In genomic region chr4:10102981-10103330, GRCh38 we compare ENCODE assay signal across 14 cellular contexts. TPM values are rescaled to one million over a fixed set of nuclear protein-coding genes. Genes with fewer than 3 reads are reported as not detected.
DNase-seq lines count a peak whose midpoint lies in the region; ATAC-seq, FAIRE-seq and TF ChIP-seq lines count a peak whose summit lies in the region.
"Had no signal": no experiment of that assay in that cellular context is flagged by ENCODE, and none has a peak within 500 bp of the region (broad histone marks: within the 10 kb centered on the region; RNA-seq: fewer than 3 reads in every experiment).

No MANE protein-coding gene starts in this region.

- no peak overlapping the region for H2AK5ac ChIP-seq in mesenchymal stem cell (ENCODE audit: low read length, severe bottlenecking)

- no peak overlapping the region for H2AFZ ChIP-seq in mesenchymal stem cell (ENCODE audit: low read depth, low read length)

- H3K18ac ChIP-seq in mesenchymal stem cell (ENCODE audit: low read depth in 1 of 2, low read length in 2 of 2), result no peak overlapping the region

- no peak overlapping the region for H2BK12ac ChIP-seq in mesenchymal stem cell (ENCODE audit: low read length in 2 of 2)

- peak overlapping the region; percentile 91 for H3K27ac Mint-ChIP-seq in activated CD8-positive, alpha-beta T cell treated with anti-CD3 and anti-CD28 coated beads for 36 hours

- peaks cover 99% of the 10 kb centered on the region for H3K4me1 Mint-ChIP-seq in activated CD8-positive, alpha-beta T cell treated with anti-CD3 and anti-CD28 coated beads for 36 hours (ENCODE audit: low read depth)

- FAIRE-seq in H54 (lab: Jason Lieb, UNC), result no peak
- FAIRE-seq: HTR-8/SVneo had no signal

- TF ChIP-seq POLR2A in heart left ventricle (IDR thresholded peaks at IDR 0.05) (no peak), transverse colon (IDR thresholded peaks at IDR 0.05) (no peak), H54 (IDR thresholded peaks at IDR 0.05; ENCODE audit: low read depth, low read length) (no peak)

- H3K4me1 ChIP-seq in cardiac muscle cell (ENCODE audit: low read depth) (peaks cover 82% of the 10 kb centered on the region), heart left ventricle (peaks cover 29 to 98% (median 80%) of the 10 kb centered on the region in 12 donors), mesenchymal stem cell (ENCODE audit: control insufficient read depth, insufficient read depth, low read depth, low read length) (peaks cover 80% of the 10 kb centered on the region), transverse colon (peaks cover 55 to 91% (median 77%) of the 10 kb centered on the region in 4 donors)
- H3K4me1 ChIP-seq: BE2C had no signal

- H3K4me3 ChIP-seq in cardiac muscle cell, result no peak overlapping the region
- H3K4me3 ChIP-seq in heart left ventricle, result no peak overlapping the region
- H3K4me3 ChIP-seq in mesenchymal stem cell (ENCODE audit: insufficient read depth in 1 of 2, low read depth in 1 of 2, low read length in 2 of 2), result no peak overlapping the region
- no peak overlapping the region for H3K4me3 ChIP-seq in transverse colon
- H3K4me3 ChIP-seq: upper lobe of right lung had no signal

- H3K27ac ChIP-seq in cardiac muscle cell (peak overlapping the region; percentile 88), heart left ventricle (peak overlapping the region in 4 of 12 donors; percentile 64 to 78 (median 75)), mesenchymal stem cell (ENCODE audit: low read length, poor library complexity, severe bottlenecking) (peak overlapping the region; percentile 22), transverse colon (peak overlapping the region; percentile 79 to 99 (median 83))
- H3K27ac ChIP-seq: upper lobe of right lung had no signal

- H2BK120ac ChIP-seq in mesenchymal stem cell (ENCODE audit: low read depth, low read length), result no peak overlapping the region

- no peaks in the 10 kb centered on the region for H3K27me3 Mint-ChIP-seq in activated CD8-positive, alpha-beta T cell treated with anti-CD3 and anti-CD28 coated beads for 36 hours

- H3K36me3 Mint-ChIP-seq in activated CD8-positive, alpha-beta T cell treated with anti-CD3 and anti-CD28 coated beads for 36 hours (ENCODE audit: low read depth), result peaks cover 91% of the 10 kb centered on the region

- no peaks in the 10 kb centered on the region for H3K9me3 Mint-ChIP-seq in activated CD8-positive, alpha-beta T cell treated with anti-CD3 and anti-CD28 coated beads for 36 hours

- H3K9me3 ChIP-seq in cardiac muscle cell (ENCODE audit: low read depth), result no peaks in the 10 kb centered on the region
- H3K9me3 ChIP-seq in heart left ventricle, result no peaks in the 10 kb centered on the region
- H3K9me3 ChIP-seq in mesenchymal stem cell (ENCODE audit: control insufficient read depth, low read length), result no peaks in the 10 kb centered on the region
- no peaks in the 10 kb centered on the region for H3K9me3 ChIP-seq in transverse colon
- H3K9me3 ChIP-seq: BE2C, upper lobe of right lung had no signal

- no peak for TF ChIP-seq EP300 in transverse colon (IDR thresholded peaks at IDR 0.05; ENCODE audit: low read depth)

- no peak overlapping the region for H3K4me2 ChIP-seq in mesenchymal stem cell (ENCODE audit: low read length, poor library complexity, severe bottlenecking)

- in situ Hi-C loops in transverse colon (cut with MboI; ENCODE audit: low pct_ligation_motif_present in 1 of 4, low pct_unique_long_range_greater_than_20kb in 1 of 4, low sequenced_read_pairs in 3 of 4), result no loop called here

- intact Hi-C loops in heart left ventricle (cut with DNase I), result no loop called here
- intact Hi-C loops in activated CD8-positive, alpha-beta T cell treated with anti-CD3 and anti-CD28 coated beads for 36 hours (cut with micrococcal nuclease), result no loop called here
- intact Hi-C loops in transverse colon (cut with DNase I; ENCODE audit: low total_unique reads), result no loop called here

- H3K36me3 ChIP-seq in cardiac muscle cell, result peaks cover 16% of the 10 kb centered on the region
- H3K36me3 ChIP-seq in heart left ventricle, result peaks cover 0 to 75% (median 33%) of the 10 kb centered on the region in 9 donors
- H3K36me3 ChIP-seq in mesenchymal stem cell (ENCODE audit: control insufficient read depth in 1 of 2, insufficient read depth in 2 of 2, low read depth in 1 of 2, low read length in 2 of 2), result peaks cover 60 to 67% of the 10 kb centered on the region in 2 experiments
- peaks cover 0 to 14% (median 0%) of the 10 kb centered on the region in 4 donors for H3K36me3 ChIP-seq in transverse colon

- H3K4me3 Mint-ChIP-seq in activated CD8-positive, alpha-beta T cell treated with anti-CD3 and anti-CD28 coated beads for 36 hours, result no peak overlapping the region

- CTCF ChIA-PET in activated CD8-positive, alpha-beta T cell treated with anti-CD3 and anti-CD28 coated beads for 36 hours (lab: Charles Lee), result interaction anchor here (1.6 to 2.2 kb wide), 2 partner anchors 11 to 14 kb away, joined by 5 to 10 read pairs; partner anchors contain the start of gene WDR1

- WGBS in heart left ventricle, 4 donors, result 74 to 81% (median 77%) methylated on average over 5 of the region's 5 CpGs
- 76% methylated on average over 5 of the region's 5 CpGs for WGBS in mesenchymal stem cell
- 80% methylated on average over 5 of the region's 5 CpGs; no CpG with 5 or more reads in 1 of the 2 donors for WGBS in transverse colon (ENCODE audit: low coverage in 1 of 2), 2 donors

- peak overlapping the region; percentile 57 for H3K9ac ChIP-seq in mesenchymal stem cell (ENCODE audit: low read length)

- DNase-seq in cardiac muscle cell (ENCODE audit: low read depth in 1 of 2, low spot score in 1 of 2) (no peak), heart left ventricle (no peak), mesenchymal stem cell (no peak), transverse colon (no peak), germinal center (ENCODE audit: low spot score) (no peak), H54 (ENCODE audit: insufficient read length, low spot score) (no peak)
- DNase-seq in activated CD8-positive, alpha-beta T cell treated with anti-CD3 and anti-CD28 coated beads for 36 hours, result no peak
- DNase-seq in activated CD8-positive, alpha-beta memory T cell treated with anti-CD3 and anti-CD28 coated beads, Interleukin-2, amount 50 U/mL, for 4 hours, result no peak
- DNase-seq: activated T-cell treated with anti-CD3 and anti-CD28 coated beads, Interleukin-2, amount 50 U/mL, for 48 hours; BE2C; cortex of kidney; NCI-H1694 treated with DMSO at 0.1 percent for 48 hours; upper lobe of right lung had no signal

- H3K4ac ChIP-seq in mesenchymal stem cell (ENCODE audit: low read depth in 1 of 2, low read length in 2 of 2), result no peak overlapping the region

- H3K27me3 ChIP-seq in cardiac muscle cell (no peaks in the 10 kb centered on the region), heart left ventricle (no peaks in the 10 kb centered on the region), mesenchymal stem cell (ENCODE audit: control insufficient read depth in 1 of 2, insufficient read depth in 1 of 2, low read length in 2 of 2) (no peaks in the 10 kb centered on the region), transverse colon (no peaks in the 10 kb centered on the region)
- H3K27me3 ChIP-seq: BE2C, upper lobe of right lung had no signal

- no peaks in the 10 kb centered on the region for H3K79me1 ChIP-seq in mesenchymal stem cell (replicated peaks; ENCODE audit: low read length, poor library complexity, severe bottlenecking)

- no peak overlapping the region for H2BK5ac ChIP-seq in mesenchymal stem cell (ENCODE audit: low read depth, low read length, poor library complexity, severe bottlenecking)

- no peak overlapping the region for H4K91ac ChIP-seq in mesenchymal stem cell (ENCODE audit: low read length)

- no peak overlapping the region for H3K14ac ChIP-seq in mesenchymal stem cell (ENCODE audit: low read length in 2 of 2)

- no peak overlapping the region for H4K8ac ChIP-seq in mesenchymal stem cell (ENCODE audit: low read length)

- ATAC-seq in heart left ventricle, result no peak
- ATAC-seq in activated CD8-positive, alpha-beta T cell treated with anti-CD3 and anti-CD28 coated beads for 36 hours, result no peak
- ATAC-seq: upper lobe of right lung had no signal

- TF ChIP-seq CTCF in cardiac muscle cell (IDR thresholded peaks at IDR 0.05; ENCODE audit: low read depth, low read length) (no peak), heart left ventricle (IDR thresholded peaks at IDR 0.05) (no peak), transverse colon (IDR thresholded peaks at IDR 0.05) (no peak)
- TF ChIP-seq CTCF in activated CD8-positive, alpha-beta T cell treated with anti-CD3 and anti-CD28 coated beads for 36 hours (IDR thresholded peaks at IDR 0.05), result no peak

- POLR2A ChIA-PET in activated CD8-positive, alpha-beta T cell treated with anti-CD3 and anti-CD28 coated beads for 36 hours (lab: Charles Lee), result interaction anchor here (1.1 to 24.9 kb wide), 5 partner anchors 9 to 63 kb away, joined by 3 to 403 read pairs (median 18); partner anchors contain the start of gene WDR1

- no peak overlapping the region for H3K23ac ChIP-seq in mesenchymal stem cell (ENCODE audit: low read length in 2 of 2)

- H2BK15ac ChIP-seq in mesenchymal stem cell (ENCODE audit: low read depth, poor library complexity, severe bottlenecking), result no peak overlapping the region

RNA-seq across cellular contexts. Expression of gene WDR1, which starts 13.6 kb away (rescaled TPM):
- total RNA-seq in cardiac muscle cell (198 and 258 TPM in 2 replicates), heart left ventricle (100 to 1,000 TPM; 113 to 299 (median 185) TPM), transverse colon (100 to 1,000 TPM; 196 to 268 (median 246) TPM)
- polyA plus RNA-seq in cardiac muscle cell (276 and 347 TPM in 2 replicates), heart left ventricle (100 to 1,000 TPM in 1 of 2 donors, 10 to 100 TPM in 1; 76.1 to 279 TPM)
- 100 to 1,000 TPM; 390 to 393 TPM for total RNA-seq in activated CD8-positive, alpha-beta T cell treated with anti-CD3 and anti-CD28 coated beads for 36 hours
- polyA plus RNA-seq in mesenchymal stem cell (2013, experiment 1 of 2), result 208 TPM
- 215 TPM for polyA plus RNA-seq in mesenchymal stem cell (2013, experiment 2 of 2)
